Comparison of ENCODE assay signal across 8 cellular contexts in the genomic region with DNA sequence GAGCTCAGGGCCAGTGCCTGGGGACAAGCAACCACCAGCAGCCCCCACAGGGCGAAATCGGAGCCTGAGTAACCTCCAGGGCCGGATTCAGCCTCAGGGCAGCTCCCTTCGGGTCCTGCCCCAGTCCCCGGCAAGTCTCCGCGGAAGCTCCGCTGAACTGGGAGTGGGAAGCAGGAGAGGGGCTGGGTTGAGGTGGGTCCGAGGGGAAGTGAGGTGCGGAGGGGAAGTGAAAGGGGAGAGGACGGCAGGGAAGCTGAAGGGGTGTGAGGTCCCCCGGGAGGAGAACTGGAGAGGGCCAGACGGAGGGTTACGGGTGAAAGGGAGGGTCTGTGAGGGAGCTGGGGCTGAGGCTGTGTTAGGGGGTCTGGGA. TPM values are rescaled to one million over a fixed set of nuclear protein-coding genes. Genes with fewer than 3 reads are reported as not detected.
DNase-seq lines count a peak whose midpoint lies in the region; ATAC-seq and TF ChIP-seq lines count a peak whose summit lies in the region.
"Had no signal": no experiment of that assay in that cellular context is flagged by ENCODE, and none has a peak within 500 bp of the region (broad histone marks: within the 10 kb centered on the region; RNA-seq: fewer than 3 reads in every experiment).

No MANE protein-coding gene starts in this region.

- no peak for TF ChIP-seq CTCF in smooth muscle cell (IDR thresholded peaks at IDR 0.05; ENCODE audit: borderline replicate concordance, insufficient read depth, poor library complexity, severe bottlenecking)

- peak overlapping the region; percentile 34 for H3K4me3 ChIP-seq in HAP-1
- H3K4me3 ChIP-seq in SK-N-MC, result peak overlapping the region; percentile 76
- peak overlapping the region; percentile 80 for H3K4me3 ChIP-seq in iPS-18c (ENCODE audit: insufficient read depth, low read depth, low read length)
- H3K4me3 ChIP-seq in smooth muscle cell, result peak overlapping the region; percentile 44

- no peak overlapping the region for H3K27ac ChIP-seq in SK-N-MC
- no peak overlapping the region for H3K27ac ChIP-seq in smooth muscle cell (ENCODE audit: low read depth)

- H3K4me2 ChIP-seq in smooth muscle cell, result peak overlapping the region; percentile 83

- H3K9me3 ChIP-seq in HAP-1 (no peaks in the 10 kb centered on the region), SK-N-MC (ENCODE audit: low read depth, low read length) (no peaks in the 10 kb centered on the region), iPS-18c (ENCODE audit: control insufficient read depth, insufficient read depth, low read length) (no peaks in the 10 kb centered on the region), smooth muscle cell (replicated peaks; ENCODE audit: low read depth) (no peaks in the 10 kb centered on the region)

- no peaks in the 10 kb centered on the region for H3F3A ChIP-seq in smooth muscle cell (ENCODE audit: low read depth)

- no peak for ATAC-seq in HG02588 (IDR thresholded peaks at IDR 0.05; ENCODE audit: unreplicated experiment)

- H3K4me1 Mint-ChIP-seq in activated CD4-positive, alpha-beta memory T cell treated with anti-CD3 and anti-CD28 coated beads, Interleukin-2, amount 10 ng/mL, durations not matched to agents 7 days and 5 days, result peaks cover 4% of the 10 kb centered on the region

- H3K27me3 ChIP-seq in HAP-1 (ENCODE audit: low read depth), result peaks cover 6% of the 10 kb centered on the region; the same call in 1 of the 2 replicates
- H3K27me3 ChIP-seq in smooth muscle cell (ENCODE audit: low read depth), result peaks cover 37% of the 10 kb centered on the region

- 9% methylated on average over 11 of the region's 14 CpGs for WGBS in smooth muscle cell (ENCODE audit: low lambda C conversion rate)

- H3K36me3 Mint-ChIP-seq in activated CD4-positive, alpha-beta memory T cell treated with anti-CD3 and anti-CD28 coated beads, Interleukin-2, amount 10 ng/mL, durations not matched to agents 7 days and 5 days (ENCODE audit: low read depth), result no peaks in the 10 kb centered on the region

- POLR2A ChIA-PET in activated CD4-positive, alpha-beta memory T cell treated with anti-CD3 and anti-CD28 coated beads, Interleukin-2, amount 10 ng/mL, durations not matched to agents 7 days and 5 days (lab: Charles Lee), result no interaction called here

- DNase-seq in HAP-1 (ENCODE audit: low spot score in 2 of 2), result no peak
- no peak for DNase-seq in SK-N-MC (ENCODE audit: low read depth, low spot score)
- no peak for DNase-seq in smooth muscle cell (lab: John Stamatoyannopoulos, UW; ENCODE audit: unreplicated experiment)
- no peak for DNase-seq in activated CD4-positive, alpha-beta memory T cell treated with anti-CD3 and anti-CD28 coated beads, Interleukin-2, amount 10 ng/mL, durations not matched to agents 7 days and 5 days
- no peak for DNase-seq in ecto neural progenitor cell (ENCODE audit: low spot score)
- DNase-seq: NCI-H2107 had no signal

- H3K9ac ChIP-seq in SK-N-MC (ENCODE audit: insufficient read length) (peak overlapping the region; percentile 12), smooth muscle cell (ENCODE audit: low read depth) (no peak overlapping the region)

- no peaks in the 10 kb centered on the region for H3K79me2 ChIP-seq in smooth muscle cell (ENCODE audit: low read depth)

- H3K4me1 ChIP-seq in HAP-1 (peaks cover 3% of the 10 kb centered on the region), smooth muscle cell (ENCODE audit: low read depth) (peaks cover 12% of the 10 kb centered on the region)

- in situ Hi-C loops in HAP-1 (cut with MboI; ENCODE audit: low sequenced_read_pairs), result no loop called here

- no peaks in the 10 kb centered on the region for H3K9me3 Mint-ChIP-seq in activated CD4-positive, alpha-beta memory T cell treated with anti-CD3 and anti-CD28 coated beads, Interleukin-2, amount 10 ng/mL, durations not matched to agents 7 days and 5 days

- no peaks in the 10 kb centered on the region for H3K36me3 ChIP-seq in HAP-1 (replicated peaks)
- H3K36me3 ChIP-seq in SK-N-MC (ENCODE audit: insufficient read depth, low read length), result no peaks in the 10 kb centered on the region
- H3K36me3 ChIP-seq in smooth muscle cell (ENCODE audit: low read depth), result no peaks in the 10 kb centered on the region

- CTCF ChIA-PET in activated CD4-positive, alpha-beta memory T cell treated with anti-CD3 and anti-CD28 coated beads, Interleukin-2, amount 10 ng/mL, durations not matched to agents 7 days and 5 days (lab: Charles Lee), result no interaction called here

- H2AFZ ChIP-seq in smooth muscle cell (ENCODE audit: low read depth), result no peak overlapping the region

- H4K20me1 ChIP-seq in smooth muscle cell (ENCODE audit: low read depth), result no peaks in the 10 kb centered on the region

- no peak overlapping the region for H3K27ac Mint-ChIP-seq in activated CD4-positive, alpha-beta memory T cell treated with anti-CD3 and anti-CD28 coated beads, Interleukin-2, amount 10 ng/mL, durations not matched to agents 7 days and 5 days

- H3K27me3 Mint-ChIP-seq in activated CD4-positive, alpha-beta memory T cell treated with anti-CD3 and anti-CD28 coated beads, Interleukin-2, amount 10 ng/mL, durations not matched to agents 7 days and 5 days, result peaks cover 43% of the 10 kb centered on the region

- H3K4me3 Mint-ChIP-seq in activated CD4-positive, alpha-beta memory T cell treated with anti-CD3 and anti-CD28 coated beads, Interleukin-2, amount 10 ng/mL, durations not matched to agents 7 days and 5 days, result no peak overlapping the region

RNA-seq across cellular contexts. Expression of a gene that starts 0.6 kb away (rescaled TPM):
- not detected in 2 replicates for total RNA-seq in smooth muscle cell
- not detected in 2 replicates for polyA plus RNA-seq in smooth muscle cell
- not detected for total RNA-seq in activated CD4-positive, alpha-beta memory T cell treated with anti-CD3 and anti-CD28 coated beads, Interleukin-2, amount 10 ng/mL, durations not matched to agents 7 days and 5 days
